Comparison of ENCODE assay signal across 9 cellular contexts in genomic region chr11:110094298-110095073, GRCh38. TPM values are rescaled to one million over a fixed set of nuclear protein-coding genes. Genes with fewer than 3 reads are reported as not detected.
A peak's percentile ranks its signal among the peaks of the same experiment; 100 is the strongest.
DNase-seq lines count a peak whose midpoint lies in the region; TF ChIP-seq lines count a peak whose summit lies in the region.
"Had no signal": no experiment of that assay in that cellular context is flagged by ENCODE, and none has a peak within 500 bp of the region (broad histone marks: within the 10 kb centered on the region; RNA-seq: fewer than 3 reads in every experiment).

No MANE protein-coding gene starts in this region.

- H3K4me3 ChIP-seq in GM08714 (ENCODE audit: low read length) (peak overlapping the region; percentile 94), WERI-Rb-1 (ENCODE audit: low read depth, low read length) (peak overlapping the region; percentile 87), fibroblast of the aortic adventitia (ENCODE audit: low read depth, low read length) (peak overlapping the region; percentile 73), rectal smooth muscle tissue (ENCODE audit: low read length) (peak overlapping the region; percentile 88)

- TF ChIP-seq CTCF in WERI-Rb-1 (IDR thresholded peaks at IDR 0.05; ENCODE audit: low read depth, low read length) (no peak), fibroblast of the aortic adventitia (IDR thresholded peaks at IDR 0.05; ENCODE audit: insufficient read depth, low read length) (no peak), GM10266 (IDR thresholded peaks at IDR 0.05; ENCODE audit: control insufficient read depth, insufficient read depth, low read depth, missing control alignments) (no peak)

- H3K27me3 ChIP-seq in WERI-Rb-1 (ENCODE audit: insufficient read depth, low read depth, severe bottlenecking) = no peaks in the 10 kb centered on the region
- no peaks in the 10 kb centered on the region for H3K27me3 ChIP-seq in rectal smooth muscle tissue (ENCODE audit: control insufficient read depth, insufficient read depth, low read length)

- peaks cover 7% of the 10 kb centered on the region for H3K4me1 ChIP-seq in rectal smooth muscle tissue (ENCODE audit: control insufficient read depth, insufficient read depth, low read length)

- H3K27ac ChIP-seq in WERI-Rb-1 = no peak overlapping the region
- peak overlapping the region; percentile 95 for H3K27ac ChIP-seq in rectal smooth muscle tissue (ENCODE audit: low read depth, low read length)

- DNase-seq in WERI-Rb-1 (no peak), fibroblast of the aortic adventitia (ENCODE audit: low read depth) (no peak), GM10266 (ENCODE audit: extremely low spot score) (no peak), NCI-H2227 (lab: John Stamatoyannopoulos, UW; ENCODE audit: unreplicated experiment) (no peak), hippocampal formation (lab: John Stamatoyannopoulos, UW) (no peak)
- no peak for DNase-seq in stimulated activated CD4-positive, alpha-beta T cell treated with anti-CD3 and anti-CD28 coated beads, Interleukin-12 subunit alpha, Interleukin-12 subunit beta, amount 100 ng/mL, for 4 hours
- DNase-seq: Karpas-422 had no signal

- H3K9me3 ChIP-seq in WERI-Rb-1 (ENCODE audit: severe bottlenecking) = no peaks in the 10 kb centered on the region

- peak overlapping the region; percentile 44 for H3K9ac ChIP-seq in rectal smooth muscle tissue (ENCODE audit: low read length)

- H3K36me3 ChIP-seq in WERI-Rb-1 (no peaks in the 10 kb centered on the region), rectal smooth muscle tissue (ENCODE audit: control insufficient read depth, insufficient read depth, low read length) (no peaks in the 10 kb centered on the region)

RNA-seq across cellular contexts. Expression of gene ZC3H12C, which starts 1.3 kb away (rescaled TPM):
- total RNA-seq in fibroblast of the aortic adventitia (ENCODE audit: low replicate concordance) = 8.7 and 17.4 TPM in 2 replicates
